In genomic region chr9:70625078-70625477, GRCh38 we compare ENCODE assay signal across 1 cellular context.
TF ChIP-seq lines count a peak whose summit lies in the region.

No MANE protein-coding gene starts in this region.

TF ChIP-seq in GM23338, 12 proteins besides CTCF, POLR2A, EP300 and RAD21 (continued from another document):
- TF ChIP-seq, protein P1, sequence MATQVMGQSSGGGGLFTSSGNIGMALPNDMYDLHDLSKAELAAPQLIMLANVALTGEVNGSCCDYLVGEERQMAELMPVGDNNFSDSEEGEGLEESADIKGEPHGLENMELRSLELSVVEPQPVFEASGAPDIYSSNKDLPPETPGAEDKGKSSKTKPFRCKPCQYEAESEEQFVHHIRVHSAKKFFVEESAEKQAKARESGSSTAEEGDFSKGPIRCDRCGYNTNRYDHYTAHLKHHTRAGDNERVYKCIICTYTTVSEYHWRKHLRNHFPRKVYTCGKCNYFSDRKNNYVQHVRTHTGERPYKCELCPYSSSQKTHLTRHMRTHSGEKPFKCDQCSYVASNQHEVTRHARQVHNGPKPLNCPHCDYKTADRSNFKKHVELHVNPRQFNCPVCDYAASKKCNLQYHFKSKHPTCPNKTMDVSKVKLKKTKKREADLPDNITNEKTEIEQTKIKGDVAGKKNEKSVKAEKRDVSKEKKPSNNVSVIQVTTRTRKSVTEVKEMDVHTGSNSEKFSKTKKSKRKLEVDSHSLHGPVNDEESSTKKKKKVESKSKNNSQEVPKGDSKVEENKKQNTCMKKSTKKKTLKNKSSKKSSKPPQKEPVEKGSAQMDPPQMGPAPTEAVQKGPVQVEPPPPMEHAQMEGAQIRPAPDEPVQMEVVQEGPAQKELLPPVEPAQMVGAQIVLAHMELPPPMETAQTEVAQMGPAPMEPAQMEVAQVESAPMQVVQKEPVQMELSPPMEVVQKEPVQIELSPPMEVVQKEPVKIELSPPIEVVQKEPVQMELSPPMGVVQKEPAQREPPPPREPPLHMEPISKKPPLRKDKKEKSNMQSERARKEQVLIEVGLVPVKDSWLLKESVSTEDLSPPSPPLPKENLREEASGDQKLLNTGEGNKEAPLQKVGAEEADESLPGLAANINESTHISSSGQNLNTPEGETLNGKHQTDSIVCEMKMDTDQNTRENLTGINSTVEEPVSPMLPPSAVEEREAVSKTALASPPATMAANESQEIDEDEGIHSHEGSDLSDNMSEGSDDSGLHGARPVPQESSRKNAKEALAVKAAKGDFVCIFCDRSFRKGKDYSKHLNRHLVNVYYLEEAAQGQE (IDR thresholded peaks at IDR 0.05; ENCODE audit: unreplicated experiment) = no peak
- TF ChIP-seq ZNF114 (CRISPR knock-in tag; IDR thresholded peaks at IDR 0.05) (no peak), JUNB (IDR thresholded peaks at IDR 0.05; ENCODE audit: unreplicated experiment) (no peak), CREB1 (CRISPR knock-in tag; IDR thresholded peaks at IDR 0.05; ENCODE audit: low read depth) (no peak), EZH2phosphoT487 (IDR thresholded peaks at IDR 0.05; ENCODE audit: unreplicated experiment) (no peak), EZH2 (IDR thresholded peaks at IDR 0.05; ENCODE audit: low read depth, unreplicated experiment) (no peak)
- TF ChIP-seq, protein P2, sequence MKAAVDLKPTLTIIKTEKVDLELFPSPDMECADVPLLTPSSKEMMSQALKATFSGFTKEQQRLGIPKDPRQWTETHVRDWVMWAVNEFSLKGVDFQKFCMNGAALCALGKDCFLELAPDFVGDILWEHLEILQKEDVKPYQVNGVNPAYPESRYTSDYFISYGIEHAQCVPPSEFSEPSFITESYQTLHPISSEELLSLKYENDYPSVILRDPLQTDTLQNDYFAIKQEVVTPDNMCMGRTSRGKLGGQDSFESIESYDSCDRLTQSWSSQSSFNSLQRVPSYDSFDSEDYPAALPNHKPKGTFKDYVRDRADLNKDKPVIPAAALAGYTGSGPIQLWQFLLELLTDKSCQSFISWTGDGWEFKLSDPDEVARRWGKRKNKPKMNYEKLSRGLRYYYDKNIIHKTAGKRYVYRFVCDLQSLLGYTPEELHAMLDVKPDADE (IDR thresholded peaks at IDR 0.05) = no peak
